In genomic region chr5:141613344-141613743, GRCh38 we compare ENCODE assay signal across 15 cellular contexts. TPM values are rescaled to one million over a fixed set of nuclear protein-coding genes. Genes with fewer than 3 reads are reported as not detected.
DNase-seq lines count a peak whose midpoint lies in the region; ATAC-seq and TF ChIP-seq lines count a peak whose summit lies in the region.
"Had no signal": no experiment of that assay in that cellular context is flagged by ENCODE, and none has a peak within 500 bp of the region (broad histone marks: within the 10 kb centered on the region; RNA-seq: fewer than 3 reads in every experiment).

No MANE protein-coding gene starts in this region.

- H3K4me3 Mint-ChIP-seq in activated CD4-positive, alpha-beta T cell treated with anti-CD3 and anti-CD28 coated beads, Interleukin-2, amount 10 ng/mL, durations not matched to agents 24 days and 14 days, result peak overlapping the region; percentile 59
- H3K4me3 Mint-ChIP-seq in IgD-negative memory B cell (peak overlapping the region in 3 of 4 donors; percentile 24 to 58 (median 43)), nephron progenitor cell (no peak overlapping the region)
- H3K4me3 Mint-ChIP-seq in activated naive CD8-positive, alpha-beta T cell treated with anti-CD3 and anti-CD28 coated beads for 36 hours, result peak overlapping the region; percentile 35

- no peaks in the 10 kb centered on the region for H3K36me3 ChIP-seq in gastrocnemius medialis
- H3K36me3 ChIP-seq: ascending aorta, left ventricle myocardium inferior had no signal

- DNase-seq in activated CD4-positive, alpha-beta T cell treated with anti-CD3 and anti-CD28 coated beads, Interleukin-2, amount 10 ng/mL, durations not matched to agents 24 days and 14 days, result no peak
- no peak for DNase-seq in activated CD4-positive, alpha-beta T cell treated with anti-CD3 and anti-CD28 coated beads, Interleukin-2, amount 50 U/mL, for 48 hours
- DNase-seq in activated naive CD8-positive, alpha-beta T cell treated with anti-CD3 and anti-CD28 coated beads for 36 hours, result no peak
- DNase-seq in gastrocnemius medialis (no peak), NOMO-1 treated with DMSO at 0.1 percent for 48 hours (lab: John Stamatoyannopoulos, UW; ENCODE audit: unreplicated experiment) (no peak), GM13977 (ENCODE audit: low spot score) (no peak), nephron progenitor cell (no peak)
- DNase-seq: EL; left ventricle myocardium inferior; NCI-H1092 treated with DMSO at 0.1 percent for 48 hours; NCI-H82; RPMI8226; stimulated activated naive B cell treated with anti-CD40 and anti-IgM and Interleukin-4, amounts not matched to agents 10 μg/mL and 1 μg/mL and 100 μg/mL, for 72 hours had no signal

- ATAC-seq in gastrocnemius medialis, result no peak
- ATAC-seq: stimulated activated naive B cell treated with anti-CD40 and anti-IgM and Interleukin-4, amounts not matched to agents 10 μg/mL and 1 μg/mL and 100 μg/mL, for 72 hours had no signal

- H3K4me1 Mint-ChIP-seq in activated CD4-positive, alpha-beta T cell treated with anti-CD3 and anti-CD28 coated beads, Interleukin-2, amount 10 ng/mL, durations not matched to agents 24 days and 14 days, result peaks cover 72% of the 10 kb centered on the region
- peaks cover 54 to 66% (median 65%) of the 10 kb centered on the region in 3 donors for H3K4me1 Mint-ChIP-seq in IgD-negative memory B cell
- H3K4me1 Mint-ChIP-seq in activated naive CD8-positive, alpha-beta T cell treated with anti-CD3 and anti-CD28 coated beads for 36 hours, result peaks cover 67% of the 10 kb centered on the region
- H3K4me1 Mint-ChIP-seq in nephron progenitor cell, result peaks cover 47% of the 10 kb centered on the region

- TF ChIP-seq POLR2A in gastrocnemius medialis (IDR thresholded peaks at IDR 0.05), result no peak

- peaks cover 50% of the 10 kb centered on the region for H3K36me3 Mint-ChIP-seq in activated CD4-positive, alpha-beta T cell treated with anti-CD3 and anti-CD28 coated beads, Interleukin-2, amount 10 ng/mL, durations not matched to agents 24 days and 14 days (ENCODE audit: low read depth)
- H3K36me3 Mint-ChIP-seq in IgD-negative memory B cell, result peaks cover 5% of the 10 kb centered on the region
- H3K36me3 Mint-ChIP-seq in activated naive CD8-positive, alpha-beta T cell treated with anti-CD3 and anti-CD28 coated beads for 36 hours, result peaks cover 61% of the 10 kb centered on the region
- peaks cover 27% of the 10 kb centered on the region for H3K36me3 Mint-ChIP-seq in nephron progenitor cell (ENCODE audit: low read depth)

- H3K27ac ChIP-seq in gastrocnemius medialis, result peak overlapping the region; percentile 89 to 100 (median 99)
- H3K27ac ChIP-seq: ascending aorta, left ventricle myocardium inferior had no signal

- H3K9me3 Mint-ChIP-seq in activated CD4-positive, alpha-beta T cell treated with anti-CD3 and anti-CD28 coated beads, Interleukin-2, amount 10 ng/mL, durations not matched to agents 24 days and 14 days, result no peaks in the 10 kb centered on the region
- no peaks in the 10 kb centered on the region for H3K9me3 Mint-ChIP-seq in IgD-negative memory B cell
- H3K9me3 Mint-ChIP-seq in activated naive CD8-positive, alpha-beta T cell treated with anti-CD3 and anti-CD28 coated beads for 36 hours, result peaks cover 3% of the 10 kb centered on the region
- no peaks in the 10 kb centered on the region for H3K9me3 Mint-ChIP-seq in nephron progenitor cell
- H3K9me3 Mint-ChIP-seq: stimulated activated naive B cell treated with anti-CD40 and anti-IgM and Interleukin-4, amounts not matched to agents 10 μg/mL and 1 μg/mL and 100 μg/mL, for 72 hours had no signal

- TF ChIP-seq CTCF in gastrocnemius medialis (IDR thresholded peaks at IDR 0.05 in 4 of 5, conservative IDR thresholded peaks at IDR 0.05 in 1 of 5), result no peak
- no peak for TF ChIP-seq CTCF in GM13977 (IDR thresholded peaks at IDR 0.05; ENCODE audit: extremely low read depth, insufficient read depth, missing control alignments)
- TF ChIP-seq CTCF in nephron progenitor cell (IDR thresholded peaks at IDR 0.05), result no peak

- in situ Hi-C loops in gastrocnemius medialis (cut with MboI; ENCODE audit: low sequenced_read_pairs in 4 of 4), result no loop called here
- in situ Hi-C loops in GM13977 (cut with MboI; ENCODE audit: low pct_unique_long_range_greater_than_20kb, low sequenced_read_pairs, unreplicated experiment), result no loop called here

- H3K4me3 ChIP-seq in gastrocnemius medialis, result peak overlapping the region in 1 of 4 donors; percentile 15
- H3K4me3 ChIP-seq: ascending aorta, left ventricle myocardium inferior had no signal

- no peaks in the 10 kb centered on the region for H3K27me3 Mint-ChIP-seq in activated CD4-positive, alpha-beta T cell treated with anti-CD3 and anti-CD28 coated beads, Interleukin-2, amount 10 ng/mL, durations not matched to agents 24 days and 14 days
- no peaks in the 10 kb centered on the region for H3K27me3 Mint-ChIP-seq in IgD-negative memory B cell
- no peaks in the 10 kb centered on the region for H3K27me3 Mint-ChIP-seq in activated naive CD8-positive, alpha-beta T cell treated with anti-CD3 and anti-CD28 coated beads for 36 hours
- peaks cover 4% of the 10 kb centered on the region for H3K27me3 Mint-ChIP-seq in nephron progenitor cell (ENCODE audit: low read depth, poor library complexity)
- H3K27me3 Mint-ChIP-seq: stimulated activated naive B cell treated with anti-CD40 and anti-IgM and Interleukin-4, amounts not matched to agents 10 μg/mL and 1 μg/mL and 100 μg/mL, for 72 hours had no signal

- H3K27ac Mint-ChIP-seq in activated CD4-positive, alpha-beta T cell treated with anti-CD3 and anti-CD28 coated beads, Interleukin-2, amount 10 ng/mL, durations not matched to agents 24 days and 14 days, result peak overlapping the region; percentile 59
- H3K27ac Mint-ChIP-seq in IgD-negative memory B cell (peak overlapping the region in 1 of 3 donors; percentile 16), nephron progenitor cell (no peak overlapping the region)
- H3K27ac Mint-ChIP-seq in activated naive CD8-positive, alpha-beta T cell treated with anti-CD3 and anti-CD28 coated beads for 36 hours, result peak overlapping the region; percentile 59
- H3K27ac Mint-ChIP-seq: stimulated activated naive B cell treated with anti-CD40 and anti-IgM and Interleukin-4, amounts not matched to agents 10 μg/mL and 1 μg/mL and 100 μg/mL, for 72 hours had no signal

- intact Hi-C loops in activated CD4-positive, alpha-beta T cell treated with anti-CD3 and anti-CD28 coated beads, Interleukin-2, amount 10 ng/mL, durations not matched to agents 24 days and 14 days (cut with micrococcal nuclease), result no loop called here
- intact Hi-C loops in gastrocnemius medialis (cut with DNase I; ENCODE audit: low total_unique reads), result no loop called here

- H3K9me3 ChIP-seq in gastrocnemius medialis, result no peaks in the 10 kb centered on the region
- H3K9me3 ChIP-seq: ascending aorta, left ventricle myocardium inferior had no signal

- H3K27me3 ChIP-seq in gastrocnemius medialis, result no peaks in the 10 kb centered on the region
- H3K27me3 ChIP-seq: ascending aorta had no signal

- peaks cover 74 to 82% of the 10 kb centered on the region in 2 donors for H3K4me1 ChIP-seq in gastrocnemius medialis

RNA-seq across cellular contexts. Expression of gene DIAPH1, which starts 5.5 kb away (rescaled TPM):
- total RNA-seq in activated CD4-positive, alpha-beta T cell treated with anti-CD3 and anti-CD28 coated beads, Interleukin-2, amount 10 ng/mL, durations not matched to agents 24 days and 14 days, result 225 and 232 TPM in 2 replicates
- 57.6 TPM for polyA plus RNA-seq in IgD-negative memory B cell
- total RNA-seq in activated naive CD8-positive, alpha-beta T cell treated with anti-CD3 and anti-CD28 coated beads for 36 hours, result 100 to 1,000 TPM; 214 to 220 TPM
- total RNA-seq in gastrocnemius medialis, result 100 to 1,000 TPM in 3 of 4 donors, 10 to 100 TPM in 1; 98.3 to 324 (median 214) TPM

RNA-seq across cellular contexts. Expression of gene HDAC3, which starts 23.3 kb away (rescaled TPM):
- total RNA-seq in activated CD4-positive, alpha-beta T cell treated with anti-CD3 and anti-CD28 coated beads, Interleukin-2, amount 10 ng/mL, durations not matched to agents 24 days and 14 days, result 88.1 and 92.3 TPM in 2 replicates
- 96.1 TPM for polyA plus RNA-seq in IgD-negative memory B cell
- 10 to 100 TPM; 83.4 to 84.6 TPM for total RNA-seq in activated naive CD8-positive, alpha-beta T cell treated with anti-CD3 and anti-CD28 coated beads for 36 hours
- total RNA-seq in gastrocnemius medialis, result 10 to 100 TPM; 29.8 to 40.7 (median 35.7) TPM

RNA-seq across cellular contexts. Expression of gene RELL2, which starts 23.5 kb away (rescaled TPM):
- total RNA-seq in activated CD4-positive, alpha-beta T cell treated with anti-CD3 and anti-CD28 coated beads, Interleukin-2, amount 10 ng/mL, durations not matched to agents 24 days and 14 days, result 24.1 TPM in 2 replicates
- polyA plus RNA-seq in IgD-negative memory B cell, result 5.9 TPM
- 10 to 100 TPM; 26.8 to 27.3 TPM for total RNA-seq in activated naive CD8-positive, alpha-beta T cell treated with anti-CD3 and anti-CD28 coated beads for 36 hours
- total RNA-seq in gastrocnemius medialis, result 1 to 10 TPM in 1 of 4 donors, under 1 TPM in 1, not detected in 2; 0.16 to 1.1 TPM

RNA-seq across cellular contexts. Expression of gene FCHSD1, which starts 37.9 kb away (rescaled TPM):
- total RNA-seq in activated CD4-positive, alpha-beta T cell treated with anti-CD3 and anti-CD28 coated beads, Interleukin-2, amount 10 ng/mL, durations not matched to agents 24 days and 14 days, result 33.1 and 34.5 TPM in 2 replicates
- polyA plus RNA-seq in IgD-negative memory B cell, result 9.9 TPM
- total RNA-seq in activated naive CD8-positive, alpha-beta T cell treated with anti-CD3 and anti-CD28 coated beads for 36 hours, result 10 to 100 TPM; 22.4 to 24.8 TPM
- 1 to 10 TPM in 1 of 4 donors, under 1 TPM in 3; 0.32 to 2.6 (median 0.65) TPM for total RNA-seq in gastrocnemius medialis

Comparison
In these comparisons a context has a peak if more than half of its experiments do, and no peak if none do; other contexts are left out.
1. RNA of gene RELL2, which starts 23.5 kb away (total RNA-seq): 26.8 to 27.3 TPM in activated naive CD8-positive, alpha-beta T cell treated with anti-CD3 and anti-CD28 coated beads for 36 hours and 24.1 TPM in activated CD4-positive, alpha-beta T cell treated with anti-CD3 and anti-CD28 coated beads, Interleukin-2, amount 10 ng/mL, durations not matched to agents 24 days and 14 days; 0.16 to 1.1 TPM in gastrocnemius medialis; every median in the first group is over 10 times any median in the second.